In the genomic region with DNA sequence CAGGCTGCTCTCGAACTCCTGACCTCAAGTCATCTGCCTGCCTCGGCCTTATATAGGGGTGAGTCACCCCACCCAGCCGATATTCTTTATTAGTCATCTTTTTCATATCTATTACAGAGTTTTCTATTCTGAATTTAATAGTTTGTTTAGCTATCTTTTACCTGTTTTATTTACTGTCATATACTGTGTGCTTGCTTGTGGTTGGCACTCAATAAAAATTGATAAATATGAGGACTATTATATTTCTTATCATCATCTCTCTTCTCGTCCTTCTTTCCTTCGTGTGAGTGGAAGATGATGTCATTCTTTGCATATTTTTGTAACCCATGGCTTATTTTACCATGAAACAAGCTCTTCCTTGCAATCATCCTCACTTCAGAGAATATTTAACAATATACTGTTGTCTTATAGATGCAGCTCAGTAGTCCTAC, we compare ENCODE assay signal across 1 cellular context.
TF ChIP-seq lines count a peak whose summit lies in the region.

No MANE protein-coding gene starts in this region.

TF ChIP-seq in HepG2, 621 proteins besides CTCF, POLR2A, EP300 and RAD21:
- no peak for TF ChIP-seq RBFOX2 (IDR thresholded peaks at IDR 0.05; ENCODE audit: low read depth, low read length)
- TF ChIP-seq ATF7 (IDR thresholded peaks at IDR 0.05): peak; percentile 81
- TF ChIP-seq ATF7 (CRISPR knock-in tag; IDR thresholded peaks at IDR 0.05): no peak
- TF ChIP-seq, protein P1, sequence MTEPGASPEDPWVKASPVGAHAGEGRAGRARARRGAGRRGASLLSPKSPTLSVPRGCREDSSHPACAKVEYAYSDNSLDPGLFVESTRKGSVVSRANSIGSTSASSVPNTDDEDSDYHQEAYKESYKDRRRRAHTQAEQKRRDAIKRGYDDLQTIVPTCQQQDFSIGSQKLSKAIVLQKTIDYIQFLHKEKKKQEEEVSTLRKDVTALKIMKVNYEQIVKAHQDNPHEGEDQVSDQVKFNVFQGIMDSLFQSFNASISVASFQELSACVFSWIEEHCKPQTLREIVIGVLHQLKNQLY (CRISPR knock-in tag; IDR thresholded peaks at IDR 0.05): no peak
- TF ChIP-seq KDM6A (CRISPR knock-in tag; IDR thresholded peaks at IDR 0.05; ENCODE audit: low read depth): no peak
